ENCODE assay signal across 22 cellular contexts in the genomic region with DNA sequence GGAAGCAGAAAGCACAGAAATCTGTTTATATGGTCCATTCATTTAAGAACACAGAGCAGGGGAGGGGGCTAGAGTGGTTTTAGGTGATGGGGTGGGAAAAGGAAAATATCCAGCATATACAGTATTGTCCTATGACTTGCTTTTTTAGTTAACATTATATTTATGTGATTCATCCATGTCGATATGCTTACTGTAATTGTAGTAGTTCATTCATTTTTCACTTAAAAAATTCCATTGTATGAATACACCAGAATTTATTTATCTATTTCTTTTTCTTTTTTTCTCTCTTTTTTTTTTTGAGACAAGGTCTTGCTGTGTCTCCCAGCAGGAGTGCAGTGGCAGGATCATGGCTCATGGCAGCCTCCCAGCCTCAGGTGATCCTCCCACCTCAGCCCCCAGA.
"Had no signal": no experiment of that assay in that cellular context is flagged by ENCODE, and none has a peak within 500 bp of the region (broad histone marks: within the 10 kb centered on the region; RNA-seq: fewer than 3 reads in every experiment).

No MANE protein-coding gene starts in this region.

- H3K4me1 Mint-ChIP-seq: activated CD4-positive, alpha-beta T cell treated with anti-CD3 and anti-CD28 coated beads, Interleukin-2, amount 10 ng/mL, durations not matched to agents 7 days and 5 days had no signal

- H3K4me3 ChIP-seq: cardiac muscle cell, Peyer's patch, SJCRH30 had no signal

- H3K36me3 ChIP-seq: brain microvascular endothelial cell, cardiac muscle cell, Peyer's patch, SJCRH30 had no signal

- H3K27ac ChIP-seq: brain microvascular endothelial cell, cardiac muscle cell, Peyer's patch, RWPE1, SJCRH30 had no signal

- H3K27me3 ChIP-seq: brain microvascular endothelial cell, cardiac muscle cell, Peyer's patch, SJCRH30 had no signal

- H3K4me1 ChIP-seq: Peyer's patch had no signal

- ATAC-seq: activated CD4-positive, CD25-positive, alpha-beta regulatory T cell treated with anti-CD3 and anti-CD28 coated beads, Interleukin-2, amount 50 U/mL, for 24 hours; activated T-cell treated with anti-CD3 and anti-CD28 coated beads, Interleukin-2, amount 50 U/mL, for 4 hours had no signal

- H3K9me3 Mint-ChIP-seq: activated CD4-positive, alpha-beta memory T cell treated with anti-CD3 and anti-CD28 coated beads for 36 hours; activated CD4-positive, alpha-beta T cell treated with anti-CD3 and anti-CD28 coated beads, Interleukin-2, amount 10 ng/mL, durations not matched to agents 7 days and 5 days; activated naive CD4-positive, alpha-beta T cell treated with anti-CD3 and anti-CD28 coated beads for 36 hours; activated T-cell treated with anti-CD3 and anti-CD28 coated beads, Interleukin-2, amount 50 U/mL, for 4 hours; T-helper 1 cell treated with Interleukin-12 subunit alpha and Interleukin-12 subunit beta and Interleukin-4 antibody, amounts not matched to agents 30 μg/mL and 1 μg/mL, for 36 hours had no signal

- H3K27ac Mint-ChIP-seq: activated CD4-positive, alpha-beta memory T cell treated with anti-CD3 and anti-CD28 coated beads for 36 hours; activated CD4-positive, alpha-beta T cell treated with anti-CD3 and anti-CD28 coated beads, Interleukin-2, amount 10 ng/mL, durations not matched to agents 7 days and 5 days; activated naive CD4-positive, alpha-beta T cell treated with anti-CD3 and anti-CD28 coated beads for 36 hours; activated naive CD8-positive, alpha-beta T cell; T-helper 1 cell treated with Interleukin-12 subunit alpha and Interleukin-12 subunit beta and Interleukin-4 antibody, amounts not matched to agents 30 μg/mL and 1 μg/mL, for 36 hours had no signal

- H3K36me3 Mint-ChIP-seq: activated CD4-positive, alpha-beta memory T cell treated with anti-CD3 and anti-CD28 coated beads for 36 hours; activated naive CD8-positive, alpha-beta T cell had no signal

- DNase-seq: activated CD4-positive, alpha-beta memory T cell treated with anti-CD3 and anti-CD28 coated beads for 36 hours; activated CD4-positive, alpha-beta T cell treated with anti-CD3 and anti-CD28 coated beads, Interleukin-2, amount 10 ng/mL, durations not matched to agents 7 days and 5 days; activated CD8-positive, alpha-beta memory T cell treated with anti-CD3 and anti-CD28 coated beads for 24 hours; activated gamma-delta T cell; activated naive CD4-positive, alpha-beta T cell treated with anti-CD3 and anti-CD28 coated beads for 36 hours; activated T-cell treated with anti-CD3 and anti-CD28 coated beads, Interleukin-2, amount 50 U/mL, for 4 hours; amygdala; brain microvascular endothelial cell; NCI-H1105 treated with DMSO at 0.1 percent for 48 hours; NCI-H1436 treated with DMSO at 0.1 percent for 48 hours; NCI-H187; NCI-H2081; NCI-H510A treated with DMSO at 0.1 percent for 48 hours; NCI-H69; Peyer's patch; Right ventricle myocardium superior; SJCRH30 had no signal

- H3K9me3 ChIP-seq: Peyer's patch, SJCRH30 had no signal

- H3K4me3 Mint-ChIP-seq: activated CD4-positive, alpha-beta memory T cell treated with anti-CD3 and anti-CD28 coated beads for 36 hours; activated CD4-positive, alpha-beta T cell treated with anti-CD3 and anti-CD28 coated beads, Interleukin-2, amount 10 ng/mL, durations not matched to agents 7 days and 5 days; activated naive CD4-positive, alpha-beta T cell treated with anti-CD3 and anti-CD28 coated beads for 36 hours; activated naive CD8-positive, alpha-beta T cell; activated T-cell treated with anti-CD3 and anti-CD28 coated beads, Interleukin-2, amount 50 U/mL, for 4 hours; T-helper 1 cell treated with Interleukin-12 subunit alpha and Interleukin-12 subunit beta and Interleukin-4 antibody, amounts not matched to agents 30 μg/mL and 1 μg/mL, for 36 hours had no signal
